Comparison of ENCODE assay signal across 15 cellular contexts in the genomic region with DNA sequence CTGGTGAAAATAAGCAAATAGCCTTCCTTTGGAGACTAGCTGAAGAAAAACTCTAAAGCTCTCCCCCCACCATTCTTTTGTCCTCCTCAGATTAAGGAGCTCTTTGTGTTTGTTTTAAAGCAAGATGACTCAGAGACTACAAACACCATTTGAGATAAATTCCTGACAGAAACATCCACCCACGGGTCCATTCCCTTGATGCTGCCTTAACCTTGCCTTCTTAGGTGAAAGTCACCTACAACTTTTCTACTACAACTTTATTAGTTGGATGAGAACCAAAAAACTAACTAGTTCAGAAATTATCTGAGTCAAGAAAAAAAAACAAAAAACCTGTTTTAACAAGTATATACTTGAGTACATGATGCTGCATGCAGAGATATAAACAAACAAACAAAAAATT.
DNase-seq lines count a peak whose midpoint lies in the region; ATAC-seq, FAIRE-seq and TF ChIP-seq lines count a peak whose summit lies in the region.
"Had no signal": no experiment of that assay in that cellular context is flagged by ENCODE, and none has a peak within 500 bp of the region (broad histone marks: within the 10 kb centered on the region; RNA-seq: fewer than 3 reads in every experiment).

No MANE protein-coding gene starts in this region.

- H3K4me1 Mint-ChIP-seq in astrocyte (ENCODE audit: low read depth, unreplicated experiment) = peaks cover 9% of the 10 kb centered on the region
- H3K4me1 Mint-ChIP-seq in activated CD4-positive, alpha-beta T cell treated with anti-CD3 and anti-CD28 coated beads, Interleukin-2, amount 10 ng/mL, durations not matched to agents 7 days and 5 days = no peaks in the 10 kb centered on the region

- no peak for TF ChIP-seq POLR2A in A549 (IDR thresholded peaks at IDR 0.05; ENCODE audit: low read length)
- TF ChIP-seq POLR2A in HCT116 (IDR thresholded peaks at IDR 0.05; ENCODE audit: borderline replicate concordance, extremely low read depth, insufficient read depth, insufficient read length) = no peak
- TF ChIP-seq POLR2A in spleen (IDR thresholded peaks at IDR 0.05) = no peak

- H3K9me3 Mint-ChIP-seq in astrocyte (ENCODE audit: unreplicated experiment) = no peaks in the 10 kb centered on the region
- peaks cover 2% of the 10 kb centered on the region for H3K9me3 Mint-ChIP-seq in activated CD4-positive, alpha-beta T cell treated with anti-CD3 and anti-CD28 coated beads, Interleukin-2, amount 10 ng/mL, durations not matched to agents 7 days and 5 days

- POLR2A ChIA-PET in A549 (lab: Yijun Ruan, JAX) = no interaction called here
- POLR2A ChIA-PET in HCT116 (lab: Charles Lee) = no interaction called here
- POLR2A ChIA-PET in activated CD4-positive, alpha-beta T cell treated with anti-CD3 and anti-CD28 coated beads, Interleukin-2, amount 10 ng/mL, durations not matched to agents 7 days and 5 days (lab: Charles Lee) = no interaction called here

- DNase-seq in A549 (ENCODE audit: low read depth in 1 of 2, low spot score in 1 of 2) (peak; percentile 13 to 42), HCT116 (ENCODE audit: low read depth, low spot score) (peak; percentile 45), astrocyte (ENCODE audit: low read depth) (peak; percentile 68), iPS DF 4.7 (ENCODE audit: extremely low read depth, low spot score) (peak; percentile 28), spleen (no peak)
- no peak for DNase-seq in activated CD4-positive, alpha-beta T cell treated with anti-CD3 and anti-CD28 coated beads, Interleukin-2, amount 10 ng/mL, durations not matched to agents 7 days and 5 days
- DNase-seq: activated T-cell treated with anti-CD3 and anti-CD28 coated beads, Interleukin-2, amount 50 U/mL, for 24 hours; amniotic stem cell; head of caudate nucleus; KG1; NCI-H2081 treated with DMSO at 0.1 percent for 48 hours; trophoblast cell had no signal

- H3K27ac ChIP-seq in A549 (no peak overlapping the region), HCT116 (ENCODE audit: low read depth, low read length) (peak overlapping the region; percentile 53; the same call in 1 of the 2 replicates), astrocyte (ENCODE audit: low read depth, low read length) (no peak overlapping the region), spleen (no peak overlapping the region)

- H2AFZ ChIP-seq in HCT116 (ENCODE audit: low read depth, low read length, poor library complexity, severe bottlenecking) (peak overlapping the region; percentile 82), astrocyte (ENCODE audit: low read depth, low read length) (no peak overlapping the region)

- H3K79me2 ChIP-seq in HCT116 (ENCODE audit: insufficient read depth, low read length) (no peaks in the 10 kb centered on the region), astrocyte (ENCODE audit: insufficient read depth, low read length) (no peaks in the 10 kb centered on the region)

- CTCF ChIA-PET in A549 (lab: Yijun Ruan, JAX) (no interaction called here), HCT116 (lab: Charles Lee) (no interaction called here)
- CTCF ChIA-PET in activated CD4-positive, alpha-beta T cell treated with anti-CD3 and anti-CD28 coated beads, Interleukin-2, amount 10 ng/mL, durations not matched to agents 7 days and 5 days (lab: Charles Lee) = no interaction called here

- no peaks in the 10 kb centered on the region for H3K36me3 ChIP-seq in HCT116 (ENCODE audit: control insufficient read depth in 1 of 2, insufficient read depth in 2 of 2, low read length in 2 of 2)
- H3K36me3 ChIP-seq in astrocyte (ENCODE audit: insufficient read depth, low read length) = no peaks in the 10 kb centered on the region
- H3K36me3 ChIP-seq in spleen = no peaks in the 10 kb centered on the region

- H3K9me3 ChIP-seq in A549 (no peaks in the 10 kb centered on the region), HCT116 (ENCODE audit: control insufficient read depth in 1 of 2, insufficient read depth in 1 of 2, low read depth in 1 of 2, low read length in 2 of 2) (no peaks in the 10 kb centered on the region), astrocyte (ENCODE audit: insufficient read depth, low read depth, low read length) (no peaks in the 10 kb centered on the region), spleen (peaks cover 0 to 6% (median 0%) of the 10 kb centered on the region in 8 donors)

- H3K27me3 ChIP-seq in HCT116 (ENCODE audit: insufficient read depth, low read length) (no peaks in the 10 kb centered on the region), astrocyte (ENCODE audit: insufficient read depth, low read length) (no peaks in the 10 kb centered on the region), spleen (replicated peaks in 1 of 7) (no peaks in the 10 kb centered on the region)

- H3K4me2 ChIP-seq in A549 = peak overlapping the region; percentile 54
- H3K4me2 ChIP-seq in HCT116 (ENCODE audit: low read length) = peak overlapping the region; percentile 57
- H3K4me2 ChIP-seq in astrocyte (ENCODE audit: low read length) = peak overlapping the region; percentile 26

- H3K36me3 Mint-ChIP-seq in astrocyte (ENCODE audit: low read depth, unreplicated experiment) = no peaks in the 10 kb centered on the region
- H3K36me3 Mint-ChIP-seq in activated CD4-positive, alpha-beta T cell treated with anti-CD3 and anti-CD28 coated beads, Interleukin-2, amount 10 ng/mL, durations not matched to agents 7 days and 5 days (ENCODE audit: low read depth) = no peaks in the 10 kb centered on the region

- BruUV-seq in HCT116 (replicated peaks; lab: Mats Ljungman, UMichigan) = no TSS peak

- H4K20me1 ChIP-seq in HCT116 (ENCODE audit: insufficient read depth) (no peaks in the 10 kb centered on the region), astrocyte (ENCODE audit: insufficient read depth, low read length) (no peaks in the 10 kb centered on the region)

- H3K9ac ChIP-seq in HCT116 (ENCODE audit: low read length) (no peak overlapping the region), astrocyte (ENCODE audit: low read length) (no peak overlapping the region)

- intact Hi-C loops in HCT116 (cut with micrococcal nuclease) (no loop called here), spleen (cut with DNase I; ENCODE audit: low total_unique reads) (no loop called here)

- H3K9me2 ChIP-seq in HCT116 (ENCODE audit: insufficient read depth) = no peaks in the 10 kb centered on the region

- peaks cover 13% of the 10 kb centered on the region for H3K4me1 ChIP-seq in A549
- H3K4me1 ChIP-seq in HCT116 (ENCODE audit: control insufficient read depth in 1 of 2, insufficient read depth in 2 of 2, low read length in 2 of 2) = peaks cover 13% of the 10 kb centered on the region in 2 experiments
- H3K4me1 ChIP-seq in astrocyte (ENCODE audit: insufficient read depth, low read length) = peaks cover 3% of the 10 kb centered on the region
- no peaks in the 10 kb centered on the region for H3K4me1 ChIP-seq in spleen

- FAIRE-seq in A549 (lab: Jason Lieb, UNC) (no peak), astrocyte (lab: Jason Lieb, UNC) (no peak)
- FAIRE-seq: GM12892 had no signal

- TF ChIP-seq CTCF in A549 (IDR thresholded peaks at IDR 0.05) (no peak), HCT116 (IDR thresholded peaks at IDR 0.05 in 2 of 3, conservative IDR thresholded peaks at IDR 0.05 in 1 of 3; ENCODE audit: borderline replicate concordance in 1 of 3, insufficient read depth in 1 of 3, low read depth in 2 of 3, low read length in 2 of 3) (no peak), astrocyte (IDR thresholded peaks at IDR 0.05; ENCODE audit: insufficient read depth, low read depth, low read length) (no peak), spleen (IDR thresholded peaks at IDR 0.05 in 8 of 11, conservative IDR thresholded peaks at IDR 0.05 in 3 of 11) (no peak)

- WGBS in A549 (ENCODE audit: missing lambda C conversion rate) = 0% methylated on average over 1 of the region's 1 CpG
- WGBS in spleen, 5 donors = 12 to 31% (median 24%) methylated on average over 1 of the region's 1 CpG

- no peak overlapping the region for H3K4me3 Mint-ChIP-seq in astrocyte (ENCODE audit: unreplicated experiment)
- H3K4me3 Mint-ChIP-seq in activated CD4-positive, alpha-beta T cell treated with anti-CD3 and anti-CD28 coated beads, Interleukin-2, amount 10 ng/mL, durations not matched to agents 7 days and 5 days = no peak overlapping the region
- H3K4me3 Mint-ChIP-seq: activated T-cell treated with anti-CD3 and anti-CD28 coated beads, Interleukin-2, amount 50 U/mL, for 24 hours had no signal

- ATAC-seq in A549 (peak in 1 of 2 experiments; percentile 78; a peak in 3 of 6 replicates), HCT116 (peak; percentile 83), esophagus mucosa (no peak), GM18870 (IDR thresholded peaks at IDR 0.05; ENCODE audit: unreplicated experiment) (no peak)

- no peaks in the 10 kb centered on the region for H3K27me3 Mint-ChIP-seq in astrocyte (ENCODE audit: low read depth, unreplicated experiment)
- H3K27me3 Mint-ChIP-seq in activated CD4-positive, alpha-beta T cell treated with anti-CD3 and anti-CD28 coated beads, Interleukin-2, amount 10 ng/mL, durations not matched to agents 7 days and 5 days = no peaks in the 10 kb centered on the region
- H3K27me3 Mint-ChIP-seq: activated T-cell treated with anti-CD3 and anti-CD28 coated beads, Interleukin-2, amount 50 U/mL, for 24 hours had no signal

- TF ChIP-seq EP300 in A549 (IDR thresholded peaks at IDR 0.05) = no peak

- RAD21 ChIA-PET in HCT116 (lab: Charles Lee; ENCODE audit: low non-redundant PET in 1 of 2, low total read pairs in 2 of 2, uncharacterized antibody in 2 of 2, unreplicated experiment in 2 of 2) = no interaction called here

- H3K4me3 ChIP-seq in A549 (no peak overlapping the region), HCT116 (replicated peaks in 1 of 2; ENCODE audit: low read depth in 1 of 2, low read length in 2 of 2) (no peak overlapping the region; a peak in 1 of 4 replicates), astrocyte (ENCODE audit: insufficient read depth, low read depth, low read length) (no peak overlapping the region), spleen (no peak overlapping the region)

- TF ChIP-seq RAD21 in A549 (conservative IDR thresholded peaks at IDR 0.05 in 1 of 2, IDR thresholded peaks at IDR 0.05 in 1 of 2) (no peak), HCT116 (IDR thresholded peaks at IDR 0.05; ENCODE audit: low read depth) (no peak)

- no peak overlapping the region for H3K27ac Mint-ChIP-seq in astrocyte (ENCODE audit: unreplicated experiment)
- no peak overlapping the region for H3K27ac Mint-ChIP-seq in activated CD4-positive, alpha-beta T cell treated with anti-CD3 and anti-CD28 coated beads, Interleukin-2, amount 10 ng/mL, durations not matched to agents 7 days and 5 days
- H3K27ac Mint-ChIP-seq: activated T-cell treated with anti-CD3 and anti-CD28 coated beads, Interleukin-2, amount 50 U/mL, for 24 hours had no signal

TF ChIP-seq in A549, 52 proteins besides CTCF, POLR2A, EP300 and RAD21 (continues in another document):
- TF ChIP-seq, protein P1, sequence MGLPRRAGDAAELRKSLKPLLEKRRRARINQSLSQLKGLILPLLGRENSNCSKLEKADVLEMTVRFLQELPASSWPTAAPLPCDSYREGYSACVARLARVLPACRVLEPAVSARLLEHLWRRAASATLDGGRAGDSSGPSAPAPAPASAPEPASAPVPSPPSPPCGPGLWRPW (IDR thresholded peaks at IDR 0.05) = no peak

TF ChIP-seq in HCT116, 20 proteins besides CTCF, POLR2A, EP300 and RAD21 (continues in another document):
- no peak for TF ChIP-seq EZH2 (IDR thresholded peaks at IDR 0.05)
- peak; percentile 73 for TF ChIP-seq EGR1 (IDR thresholded peaks at IDR 0.05; ENCODE audit: low read depth)

Comparison
In these comparisons a context has a peak if more than half of its experiments do, and no peak if none do; other contexts are left out.
1. DNase-seq: peak in A549 (2 of 2), HCT116 (single experiment), astrocyte (single experiment) and iPS DF 4.7 (single experiment); none in spleen (single experiment) and activated CD4-positive, alpha-beta T cell treated with anti-CD3 and anti-CD28 coated beads, Interleukin-2, amount 10 ng/mL, durations not matched to agents 7 days and 5 days (single experiment).
2. Peak in every context shown above with its lines, with median percentiles within 50 percentile points of each other: H3K4me2 ChIP-seq.